Comparison of ENCODE assay signal across 7 cellular contexts in genomic region chr12:13044859-13045384, GRCh38. TPM values are rescaled to one million over a fixed set of nuclear protein-coding genes. Genes with fewer than 3 reads are reported as not detected.
DNase-seq lines count a peak whose midpoint lies in the region; ATAC-seq, FAIRE-seq and TF ChIP-seq lines count a peak whose summit lies in the region.

No MANE protein-coding gene starts in this region.

- H3K4me3 ChIP-seq in GM23338 (peak overlapping the region; percentile 90), SU-DHL-6 (ENCODE audit: insufficient read depth, low read length, poor library complexity, severe bottlenecking) (peak overlapping the region; percentile 44), gastroesophageal sphincter (peak overlapping the region; percentile 77 to 87), small intestine (ENCODE audit: low read depth in 1 of 2, low read length in 2 of 2) (peak overlapping the region; percentile 72 to 90)

- no peaks in the 10 kb centered on the region for H3K9me3 Mint-ChIP-seq in GM23338

- H3K4me1 Mint-ChIP-seq in GM23338 = peaks cover 47% of the 10 kb centered on the region

- no peaks in the 10 kb centered on the region for H3K9me3 ChIP-seq in SU-DHL-6 (ENCODE audit: insufficient read depth, low read length)
- no peaks in the 10 kb centered on the region for H3K9me3 ChIP-seq in gastroesophageal sphincter
- H3K9me3 ChIP-seq in small intestine (ENCODE audit: control insufficient read depth, low read depth) = no peaks in the 10 kb centered on the region

- no peak overlapping the region for H3K27ac Mint-ChIP-seq in GM23338

- H3K36me3 ChIP-seq in GM23338 (ENCODE audit: insufficient read depth) (no peaks in the 10 kb centered on the region), SU-DHL-6 (ENCODE audit: low read length) (no peaks in the 10 kb centered on the region), gastroesophageal sphincter (no peaks in the 10 kb centered on the region), small intestine (ENCODE audit: control insufficient read depth in 2 of 2, insufficient read depth in 2 of 2, low read length in 2 of 2) (no peaks in the 10 kb centered on the region)

- TF ChIP-seq POLR2A in gastroesophageal sphincter (IDR thresholded peaks at IDR 0.05) = no peak

- peak overlapping the region; percentile 39; the same call in 1 of the 2 replicates for H3K9ac ChIP-seq in SU-DHL-6 (ENCODE audit: low read length)

- H3K27ac ChIP-seq in GM23338 (ENCODE audit: low read depth) = no peak overlapping the region
- H3K27ac ChIP-seq in SU-DHL-6 (ENCODE audit: low read depth, low read length) = no peak overlapping the region
- H3K27ac ChIP-seq in gastroesophageal sphincter = peak overlapping the region in 3 of 4 donors; percentile 76 to 85 (median 80)
- no peak overlapping the region for H3K27ac ChIP-seq in small intestine (ENCODE audit: low read depth in 1 of 2, low read length in 1 of 2)

- H2AFZ ChIP-seq in GM23338 = peak overlapping the region; percentile 99
- H2AFZ ChIP-seq in SU-DHL-6 (ENCODE audit: low read depth, low read length, severe bottlenecking) = no peak overlapping the region

- no peaks in the 10 kb centered on the region for H3K36me3 Mint-ChIP-seq in GM23338 (ENCODE audit: low read depth)

- no peaks in the 10 kb centered on the region for H3K9me2 ChIP-seq in GM23338 (ENCODE audit: insufficient read depth)
- no peaks in the 10 kb centered on the region for H3K9me2 ChIP-seq in SU-DHL-6 (replicated peaks; ENCODE audit: insufficient read depth, low read length)

- H3K27me3 ChIP-seq in GM23338 (ENCODE audit: insufficient read depth) (peaks cover 11% of the 10 kb centered on the region), SU-DHL-6 (ENCODE audit: low read length) (no peaks in the 10 kb centered on the region), gastroesophageal sphincter (no peaks in the 10 kb centered on the region), small intestine (ENCODE audit: control insufficient read depth in 2 of 2, insufficient read depth in 2 of 2, low read length in 2 of 2) (peaks cover 0 to 2% of the 10 kb centered on the region in 2 donors)

- WGBS in gastroesophageal sphincter (ENCODE audit: low coverage in 1 of 2), 2 donors = 5 to 18% methylated on average over 3 of the region's 8 CpGs
- 4 to 10% (median 7%) methylated on average over 8 of the region's 8 CpGs for WGBS in small intestine, 3 donors

- FAIRE-seq in small intestine (lab: Jason Lieb, UNC) = no peak

- TF ChIP-seq CTCF in GM23338 (conservative IDR thresholded peaks at IDR 0.05; ENCODE audit: low read depth in 2 of 2) = no peak
- TF ChIP-seq CTCF in SU-DHL-6 (IDR thresholded peaks at IDR 0.05; ENCODE audit: insufficient read depth, low read length, poor library complexity, severe bottlenecking) = no peak
- no peak for TF ChIP-seq CTCF in gastroesophageal sphincter (IDR thresholded peaks at IDR 0.05)

- H3K4me2 ChIP-seq in GM23338 = peak overlapping the region; percentile 90
- peak overlapping the region; percentile 43 for H3K4me2 ChIP-seq in SU-DHL-6 (ENCODE audit: low read depth, low read length, poor library complexity, severe bottlenecking)

- peaks cover 35% of the 10 kb centered on the region for H3K79me2 ChIP-seq in GM23338 (replicated peaks; ENCODE audit: insufficient read depth)
- H3K79me2 ChIP-seq in SU-DHL-6 (ENCODE audit: insufficient read depth, low read length) = no peaks in the 10 kb centered on the region

- H4K20me1 ChIP-seq in GM23338 (replicated peaks; ENCODE audit: insufficient read depth) = no peaks in the 10 kb centered on the region
- no peaks in the 10 kb centered on the region for H4K20me1 ChIP-seq in SU-DHL-6 (ENCODE audit: low read depth, low read length)

- peaks cover 7% of the 10 kb centered on the region for H3K27me3 Mint-ChIP-seq in GM23338 (ENCODE audit: insufficient read depth, low read depth, poor library complexity)

- peaks cover 13% of the 10 kb centered on the region for H3K4me1 ChIP-seq in GM23338 (ENCODE audit: insufficient read depth)
- peaks cover 0 to 30% (median under 1%) of the 10 kb centered on the region in 3 donors for H3K4me1 ChIP-seq in gastroesophageal sphincter
- H3K4me1 ChIP-seq in small intestine (ENCODE audit: control insufficient read depth in 2 of 2, insufficient read depth in 1 of 2, low read depth in 1 of 2, low read length in 1 of 2) = peaks cover 0 to 2% of the 10 kb centered on the region in 2 donors

- peak overlapping the region; percentile 87 for H3K4me3 Mint-ChIP-seq in GM23338

- no peak for DNase-seq in GM23338 (ENCODE audit: low spot score)
- no peak for DNase-seq in small intestine
- no peak for DNase-seq in stimulated activated CD4-positive, alpha-beta T cell treated with anti-CD3 and anti-CD28 coated beads, Interleukin-2, amount 100 ng/mL, for 24 hours

- no peak for TF ChIP-seq EP300 in gastroesophageal sphincter (IDR thresholded peaks at IDR 0.05)

- H3F3A ChIP-seq in GM23338 (replicated peaks; ENCODE audit: low read depth) (no peaks in the 10 kb centered on the region), SU-DHL-6 (ENCODE audit: insufficient read depth) (no peaks in the 10 kb centered on the region)

- ATAC-seq in GM23338 (no peak), gastroesophageal sphincter (no peak), GM19455 (IDR thresholded peaks at IDR 0.05; ENCODE audit: unreplicated experiment) (no peak), GM21381 (IDR thresholded peaks at IDR 0.05; ENCODE audit: unreplicated experiment) (no peak)

TF ChIP-seq in GM23338, 12 proteins besides CTCF, POLR2A, EP300 and RAD21 (continues in another document):
- no peak for TF ChIP-seq JUNB (IDR thresholded peaks at IDR 0.05; ENCODE audit: unreplicated experiment)
- TF ChIP-seq REST (IDR thresholded peaks at IDR 0.05; ENCODE audit: unreplicated experiment) = no peak
- TF ChIP-seq ZNF331 (CRISPR knock-in tag; IDR thresholded peaks at IDR 0.05; ENCODE audit: low read depth) = no peak
- TF ChIP-seq STAT1 (IDR thresholded peaks at IDR 0.05; ENCODE audit: unreplicated experiment) = no peak
- TF ChIP-seq ZNF114 (CRISPR knock-in tag; IDR thresholded peaks at IDR 0.05) = no peak
- TF ChIP-seq EZH2phosphoT487 (IDR thresholded peaks at IDR 0.05; ENCODE audit: unreplicated experiment) = no peak
- no peak for TF ChIP-seq CREB1 (CRISPR knock-in tag; IDR thresholded peaks at IDR 0.05; ENCODE audit: low read depth)
- TF ChIP-seq POLR2AphosphoS5 (IDR thresholded peaks at IDR 0.05; ENCODE audit: low read depth) = no peak

RNA-seq across cellular contexts. Expression of gene FAM234B, which starts 0.7 kb away (rescaled TPM):
- 20.1 and 21.1 TPM in 2 replicates for total RNA-seq in GM23338 (2014; rRNA removed; shearing (Covaris generic))
- 9.5 TPM in 2 replicates for polyA plus RNA-seq in GM23338 (2016; fragmentation: Nextera tagmentation; extraction: Ambion mirVana)
- 1 to 10 TPM; 4.7 to 6.5 (median 5.5) TPM for total RNA-seq in gastroesophageal sphincter
- 1 to 10 TPM in 1 of 3 donors, under 1 TPM in 2; 0.45 to 2.2 (median 0.54) TPM for polyA plus RNA-seq in small intestine

RNA-seq across cellular contexts. Expression of gene HEBP1, which starts 44.9 kb away (rescaled TPM):
- 25.2 and 33.9 TPM in 2 replicates for total RNA-seq in GM23338 (2014; rRNA removed; shearing (Covaris generic))
- polyA plus RNA-seq in GM23338 (2016; fragmentation: Nextera tagmentation; extraction: Ambion mirVana) = 45.1 and 46.8 TPM in 2 replicates
- 10 to 100 TPM; 33.8 to 47.5 (median 41.9) TPM for total RNA-seq in gastroesophageal sphincter
- 100 to 1,000 TPM; 214 to 642 (median 568) TPM for polyA plus RNA-seq in small intestine

RNA-seq across cellular contexts. Expression of gene GSG1, which starts 58.5 kb away (rescaled TPM):
- total RNA-seq in GM23338 (2014; rRNA removed; shearing (Covaris generic)) = 0.17 and 1.0 TPM in 2 replicates
- polyA plus RNA-seq in GM23338 (2016; fragmentation: Nextera tagmentation; extraction: Ambion mirVana) (0.63 and 1.5 TPM in 2 replicates), small intestine (10 to 100 TPM in 1 of 3 donors, 1 to 10 TPM in 1, under 1 TPM in 1; 0.85 to 13.2 (median 2.2) TPM)
- not detected for total RNA-seq in gastroesophageal sphincter

Comparison
In these comparisons a context has a peak if more than half of its experiments do, and no peak if none do; other contexts are left out.
1. H3K27ac ChIP-seq: peak in gastroesophageal sphincter (3 of 4); none in GM23338 (single experiment), SU-DHL-6 (single experiment) and small intestine (0 of 2).
2. Peak in every context shown above with its lines, with median percentiles within 50 percentile points of each other: H3K4me3 ChIP-seq.